36 cellular contexts compared by ENCODE assay signal in the genomic region with DNA sequence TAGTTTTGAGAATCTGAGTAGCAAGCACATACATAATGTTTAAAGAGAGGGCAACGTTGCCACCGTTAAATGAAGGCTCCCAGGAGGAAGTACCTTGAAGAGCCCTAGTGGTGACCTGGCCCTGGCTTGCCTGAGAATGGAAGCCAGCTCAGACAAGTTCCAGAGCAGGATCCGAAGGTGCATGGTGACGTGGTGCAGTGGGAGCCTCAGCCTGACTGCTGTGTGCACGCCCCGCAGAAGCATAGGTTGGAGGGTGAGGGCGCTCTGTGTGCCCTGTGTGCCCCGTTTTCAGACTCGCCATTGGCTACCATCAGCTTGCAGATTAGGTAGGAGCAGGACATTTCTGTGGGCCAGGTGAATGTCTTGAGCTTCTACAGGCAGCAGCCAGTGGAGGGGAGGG.
"Had no signal": no experiment of that assay in that cellular context is flagged by ENCODE, and none has a peak within 500 bp of the region (broad histone marks: within the 10 kb centered on the region; RNA-seq: fewer than 3 reads in every experiment).

No MANE protein-coding gene starts in this region.

- H3K36me3 Mint-ChIP-seq: activated CD8-positive, alpha-beta memory T cell treated with anti-CD3 and anti-CD28 coated beads, Interleukin-2, amount 10 ng/mL, durations not matched to agents 7 days and 5 days; activated naive CD4-positive, alpha-beta T cell treated with anti-CD3 and anti-CD28 coated beads, Interleukin-2, amount 10 ng/mL, durations not matched to agents 7 days and 5 days had no signal

- H3K4me3 ChIP-seq: cardiac muscle cell, Peyer's patch, SJSA1 had no signal

- H3K4me1 ChIP-seq: Peyer's patch, SJSA1 had no signal

- H3K27ac ChIP-seq: brain microvascular endothelial cell, cardiac muscle cell, Peyer's patch, SJSA1, VCaP had no signal

- H3K4me2 ChIP-seq: SK-N-SH had no signal

- ATAC-seq: activated CD8-positive, alpha-beta memory T cell treated with anti-CD3 and anti-CD28 coated beads, Interleukin-2, amount 10 ng/mL, durations not matched to agents 7 days and 5 days; activated naive CD8-positive, alpha-beta T cell treated with anti-CD3 and anti-CD28 coated beads, Interleukin-2, amount 50 U/mL, for 24 hours; PC-3 had no signal

- H3K9me3 Mint-ChIP-seq: activated CD4-positive, alpha-beta memory T cell treated with anti-CD3 and anti-CD28 coated beads, Interleukin-2, amount 10 ng/mL, durations not matched to agents 7 days and 5 days; activated naive CD4-positive, alpha-beta T cell treated with anti-CD3 and anti-CD28 coated beads, Interleukin-2, amount 10 ng/mL, durations not matched to agents 7 days and 5 days; activated naive CD8-positive, alpha-beta T cell treated with anti-CD3 and anti-CD28 coated beads, Interleukin-2, amount 50 U/mL, for 24 hours; central memory CD8-positive, alpha-beta T cell had no signal

- DNase-seq: activated CD4-positive, alpha-beta memory T cell treated with anti-CD3 and anti-CD28 coated beads, Interleukin-2, amount 10 ng/mL, durations not matched to agents 7 days and 5 days; activated CD4-positive, alpha-beta T cell treated with anti-CD3 and anti-CD28 coated beads for 1 hour; activated CD4-positive, alpha-beta T cell treated with anti-CD3 and anti-CD28 coated beads for 48 hours; activated CD4-positive, CD25-positive, alpha-beta regulatory T cell; activated CD8-positive, alpha-beta memory T cell treated with anti-CD3 and anti-CD28 coated beads for 24 hours; activated CD8-positive, alpha-beta memory T cell treated with anti-CD3 and anti-CD28 coated beads, Interleukin-2, amount 10 ng/mL, durations not matched to agents 7 days and 5 days; activated CD8-positive, alpha-beta memory T cell treated with anti-CD3 and anti-CD28 coated beads, Interleukin-2, amount 50 U/mL, for 48 hours; activated effector memory CD4-positive, alpha-beta T cell treated with Interleukin-2 at 50 U/mL for 16 hours; activated naive CD4-positive, alpha-beta T cell treated with anti-CD3 and anti-CD28 coated beads, Interleukin-2, amount 10 ng/mL, durations not matched to agents 7 days and 5 days; activated naive CD8-positive, alpha-beta T cell treated with anti-CD3 and anti-CD28 coated beads, Interleukin-2, amount 50 U/mL, for 24 hours; activated T-cell treated with anti-CD3 and anti-CD28 coated beads, Interleukin-2, amount 50 U/mL, for 48 hours; anterior cingulate cortex; brain microvascular endothelial cell; Karpas-422; KBM-7; NCI-H1105; NCI-H1417 treated with DMSO at 0.1 percent for 48 hours; NCI-H1694; NCI-H1930; NCI-H2081 treated with DMSO at 0.1 percent for 48 hours; NCI-H226; NCI-H524 treated with DMSO at 0.1 percent for 48 hours; PC-3; Peyer's patch; RPMI8226; SHP77 treated with DMSO at 0.1 percent for 48 hours; SK-N-SH; SW 1271; T-helper 1 cell; T-helper 2 cell; T-helper 9 cell had no signal

- H3K4me3 Mint-ChIP-seq: activated CD4-positive, alpha-beta memory T cell treated with anti-CD3 and anti-CD28 coated beads, Interleukin-2, amount 10 ng/mL, durations not matched to agents 7 days and 5 days; activated CD8-positive, alpha-beta memory T cell treated with anti-CD3 and anti-CD28 coated beads, Interleukin-2, amount 10 ng/mL, durations not matched to agents 7 days and 5 days; activated naive CD4-positive, alpha-beta T cell treated with anti-CD3 and anti-CD28 coated beads, Interleukin-2, amount 10 ng/mL, durations not matched to agents 7 days and 5 days; activated naive CD8-positive, alpha-beta T cell; activated naive CD8-positive, alpha-beta T cell treated with anti-CD3 and anti-CD28 coated beads, Interleukin-2, amount 50 U/mL, for 24 hours; central memory CD8-positive, alpha-beta T cell had no signal

- H3K27ac Mint-ChIP-seq: activated CD4-positive, alpha-beta memory T cell treated with anti-CD3 and anti-CD28 coated beads, Interleukin-2, amount 10 ng/mL, durations not matched to agents 7 days and 5 days; activated CD8-positive, alpha-beta memory T cell treated with anti-CD3 and anti-CD28 coated beads, Interleukin-2, amount 10 ng/mL, durations not matched to agents 7 days and 5 days; activated naive CD4-positive, alpha-beta T cell treated with anti-CD3 and anti-CD28 coated beads, Interleukin-2, amount 10 ng/mL, durations not matched to agents 7 days and 5 days; activated naive CD8-positive, alpha-beta T cell; activated naive CD8-positive, alpha-beta T cell treated with anti-CD3 and anti-CD28 coated beads, Interleukin-2, amount 50 U/mL, for 24 hours had no signal

- H3K4me1 Mint-ChIP-seq: activated naive CD4-positive, alpha-beta T cell treated with anti-CD3 and anti-CD28 coated beads, Interleukin-2, amount 10 ng/mL, durations not matched to agents 7 days and 5 days; activated naive CD8-positive, alpha-beta T cell treated with anti-CD3 and anti-CD28 coated beads, Interleukin-2, amount 50 U/mL, for 24 hours had no signal

- H3K9ac ChIP-seq: SK-N-SH had no signal

- H3K27me3 Mint-ChIP-seq: activated CD4-positive, alpha-beta memory T cell treated with anti-CD3 and anti-CD28 coated beads, Interleukin-2, amount 10 ng/mL, durations not matched to agents 7 days and 5 days; activated CD8-positive, alpha-beta memory T cell treated with anti-CD3 and anti-CD28 coated beads, Interleukin-2, amount 10 ng/mL, durations not matched to agents 7 days and 5 days; activated naive CD4-positive, alpha-beta T cell treated with anti-CD3 and anti-CD28 coated beads, Interleukin-2, amount 10 ng/mL, durations not matched to agents 7 days and 5 days; activated naive CD8-positive, alpha-beta T cell; activated naive CD8-positive, alpha-beta T cell treated with anti-CD3 and anti-CD28 coated beads, Interleukin-2, amount 50 U/mL, for 24 hours; central memory CD8-positive, alpha-beta T cell had no signal

- H3K36me3 ChIP-seq: brain microvascular endothelial cell, cardiac muscle cell, Peyer's patch, SJSA1 had no signal

- H3K9me3 ChIP-seq: Peyer's patch, SJSA1, SK-N-SH had no signal

- H3K27me3 ChIP-seq: brain microvascular endothelial cell, cardiac muscle cell, Peyer's patch, SJSA1 had no signal
